ENCODE assay signal across 27 cellular contexts in genomic region chr3:167919590-167919989, GRCh38.
DNase-seq lines count a peak whose midpoint lies in the region; ATAC-seq, FAIRE-seq and TF ChIP-seq lines count a peak whose summit lies in the region.
"Had no signal": no experiment of that assay in that cellular context is flagged by ENCODE, and none has a peak within 500 bp of the region (broad histone marks: within the 10 kb centered on the region; RNA-seq: fewer than 3 reads in every experiment).

No MANE protein-coding gene starts in this region.

- FAIRE-seq in A549 (lab: Jason Lieb, UNC): no peak
- FAIRE-seq: A204.1, GM12878, GM12892, GM18507 had no signal

- no peak overlapping the region for H3K18ac ChIP-seq in trophoblast cell (ENCODE audit: low read length)

- no peak for TF ChIP-seq POLR2A in A549 (IDR thresholded peaks at IDR 0.05; ENCODE audit: low read length)

- H3K9me3 ChIP-seq in A549 (no peaks in the 10 kb centered on the region), Karpas-422 (ENCODE audit: low read length) (no peaks in the 10 kb centered on the region), HAP-1 (no peaks in the 10 kb centered on the region), GM23248 (ENCODE audit: low read depth) (no peaks in the 10 kb centered on the region), trophoblast cell (ENCODE audit: insufficient read depth, low read depth, low read length) (no peaks in the 10 kb centered on the region)
- H3K9me3 ChIP-seq: BLaER1 treated with 17β-estradiol and CSF1 and Interleukin-3, amounts not matched to agents 10 nM and 100 nM; Caco-2 had no signal

- H3K4me1 ChIP-seq in A549: no peaks in the 10 kb centered on the region
- no peaks in the 10 kb centered on the region; the same call in 1 of the 2 replicates for H3K4me1 ChIP-seq in GM23338 (ENCODE audit: insufficient read depth)
- H3K4me1 ChIP-seq in Karpas-422 (ENCODE audit: low read length): peaks cover 9% of the 10 kb centered on the region
- H3K4me1 ChIP-seq in HAP-1: no peaks in the 10 kb centered on the region
- H3K4me1 ChIP-seq in GM23248 (ENCODE audit: insufficient read depth): no peaks in the 10 kb centered on the region
- no peaks in the 10 kb centered on the region for H3K4me1 ChIP-seq in trophoblast cell (ENCODE audit: control insufficient read depth in 1 of 2, insufficient read depth in 2 of 2, low read length in 2 of 2)
- H3K4me1 ChIP-seq: Caco-2 had no signal

- TF ChIP-seq CTCF in A549 (IDR thresholded peaks at IDR 0.05) (no peak), GM23338 (conservative IDR thresholded peaks at IDR 0.05; ENCODE audit: low read depth in 2 of 2) (no peak), mesothelial cell of epicardium (IDR thresholded peaks at IDR 0.05; ENCODE audit: unreplicated experiment) (no peak)

- POLR2A ChIA-PET in A549 (lab: Yijun Ruan, JAX): no interaction called here

- ATAC-seq in A549 (no peak), GM23338 (no peak)
- ATAC-seq: CD8-positive, alpha-beta T cell; GM12878 had no signal

- no peaks in the 10 kb centered on the region for H3K79me1 ChIP-seq in trophoblast cell (ENCODE audit: low read length)

- H3K9me2 ChIP-seq in GM23338 (ENCODE audit: insufficient read depth) (peaks cover 3% of the 10 kb centered on the region; the same call in 1 of the 2 replicates), Karpas-422 (replicated peaks; ENCODE audit: insufficient read depth, low read length) (no peaks in the 10 kb centered on the region), GM23248 (ENCODE audit: insufficient read depth) (no peaks in the 10 kb centered on the region)

- H3K27me3 ChIP-seq in GM23338 (ENCODE audit: insufficient read depth) (no peaks in the 10 kb centered on the region), Karpas-422 (ENCODE audit: low read length) (no peaks in the 10 kb centered on the region), HAP-1 (ENCODE audit: low read depth) (0 out of 2 replicates have a peak, but pooled peaks cover 3% of the 10 kb centered on the region), GM23248 (replicated peaks; ENCODE audit: insufficient read depth) (peaks cover 9% of the 10 kb centered on the region; the same call in 1 of the 2 replicates), trophoblast cell (ENCODE audit: insufficient read depth, low read length) (no peaks in the 10 kb centered on the region)
- H3K27me3 ChIP-seq: BLaER1 treated with 17β-estradiol and CSF1 and Interleukin-3, amounts not matched to agents 10 nM and 100 nM had no signal

- no peak overlapping the region for H3K23ac ChIP-seq in trophoblast cell (ENCODE audit: low read length)

- H3K36me3 ChIP-seq in GM23338 (ENCODE audit: insufficient read depth): no peaks in the 10 kb centered on the region
- no peaks in the 10 kb centered on the region for H3K36me3 ChIP-seq in Karpas-422 (ENCODE audit: insufficient read depth, low read length)
- no peaks in the 10 kb centered on the region for H3K36me3 ChIP-seq in HAP-1 (replicated peaks)
- H3K36me3 ChIP-seq in GM23248 (ENCODE audit: low read depth): no peaks in the 10 kb centered on the region
- H3K36me3 ChIP-seq in trophoblast cell (ENCODE audit: control insufficient read depth in 1 of 2, insufficient read depth in 2 of 2, low read length in 2 of 2): no peaks in the 10 kb centered on the region
- H3K36me3 ChIP-seq: BLaER1 treated with 17β-estradiol and CSF1 and Interleukin-3, amounts not matched to agents 10 nM and 100 nM had no signal

- no peak overlapping the region for H4K12ac ChIP-seq in trophoblast cell (ENCODE audit: low read depth, low read length)

- H4K20me1 ChIP-seq in GM23338 (replicated peaks; ENCODE audit: insufficient read depth) (no peaks in the 10 kb centered on the region), Karpas-422 (ENCODE audit: insufficient read depth, low read depth, low read length) (no peaks in the 10 kb centered on the region), GM23248 (ENCODE audit: insufficient read depth) (no peaks in the 10 kb centered on the region)
- H4K20me1 ChIP-seq: BLaER1 treated with 17β-estradiol and CSF1 and Interleukin-3, amounts not matched to agents 10 nM and 100 nM had no signal

- no peak overlapping the region for H3K4ac ChIP-seq in trophoblast cell (ENCODE audit: low read depth, low read length)

- no peak overlapping the region for H4K8ac ChIP-seq in trophoblast cell (ENCODE audit: low read depth, low read length)

- H3K27ac Mint-ChIP-seq in GM23338 (no peak overlapping the region), mesothelial cell of epicardium (peak overlapping the region; percentile 90)
- H3K27ac Mint-ChIP-seq: B cell; CD4-positive, alpha-beta T cell; CD8-positive, alpha-beta T cell had no signal

- H3K9me3 Mint-ChIP-seq in GM23338 (no peaks in the 10 kb centered on the region; the same call in 2 of the 3 replicates), mesothelial cell of epicardium (no peaks in the 10 kb centered on the region)
- H3K9me3 Mint-ChIP-seq: CD4-positive, alpha-beta T cell; CD8-positive, alpha-beta T cell had no signal

- WGBS in A549 (ENCODE audit: missing lambda C conversion rate): 73% methylated on average over 1 of the region's 1 CpG
- WGBS in GM23248 (ENCODE audit: low coverage in 1 of 2, low lambda C conversion rate in 2 of 2, missing lambda C conversion rate in 2 of 2), 2 experiments: 82 to 93% methylated on average over 1 of the region's 1 CpG
- no CpG with 5 or more reads among the region's 1 CpG for WGBS in trophoblast cell (ENCODE audit: extremely low coverage, insufficient coverage, insufficient read length)

- no peak overlapping the region for H3K14ac ChIP-seq in trophoblast cell (ENCODE audit: low read length)

- H3K27ac ChIP-seq in A549 (no peak overlapping the region), GM23338 (ENCODE audit: low read depth) (no peak overlapping the region), Karpas-422 (ENCODE audit: low read length) (no peak overlapping the region), GM23248 (no peak overlapping the region), trophoblast cell (ENCODE audit: low read depth, low read length) (no peak overlapping the region)
- H3K27ac ChIP-seq: BLaER1 treated with 17β-estradiol and CSF1 and Interleukin-3, amounts not matched to agents 10 nM and 100 nM; C4-2B had no signal

- TF ChIP-seq RAD21 in A549 (conservative IDR thresholded peaks at IDR 0.05 in 1 of 2, IDR thresholded peaks at IDR 0.05 in 1 of 2): no peak

- H2AFZ ChIP-seq in GM23338 (peak overlapping the region; percentile 40; the same call in 1 of the 2 replicates), Karpas-422 (ENCODE audit: low read length) (no peak overlapping the region), GM23248 (no peak overlapping the region), trophoblast cell (ENCODE audit: insufficient read depth, low read length, poor library complexity) (no peak overlapping the region)

- H3K4me2 ChIP-seq in A549: no peak overlapping the region
- H3K4me2 ChIP-seq in GM23338: no peak overlapping the region
- peak overlapping the region; percentile 16 for H3K4me2 ChIP-seq in Karpas-422 (ENCODE audit: low read depth, low read length, poor library complexity, severe bottlenecking)
- H3K4me2 ChIP-seq in GM23248 (ENCODE audit: unreplicated experiment): no peak overlapping the region
- H3K4me2 ChIP-seq in trophoblast cell (ENCODE audit: low read length): no peak overlapping the region
- H3K4me2 ChIP-seq: BLaER1 treated with 17β-estradiol and CSF1 and Interleukin-3, amounts not matched to agents 10 nM and 100 nM had no signal

- H3K4me1 Mint-ChIP-seq in GM23338: peaks cover 17% of the 10 kb centered on the region; the same call in 2 of the 3 replicates
- H3K4me1 Mint-ChIP-seq in mesothelial cell of epicardium: peaks cover 48% of the 10 kb centered on the region
- H3K4me1 Mint-ChIP-seq: B cell had no signal

- no peak overlapping the region for H3K9ac ChIP-seq in Karpas-422 (ENCODE audit: low read length)
- no peak overlapping the region for H3K9ac ChIP-seq in GM23248
- H3K9ac ChIP-seq in trophoblast cell (ENCODE audit: low read length): no peak overlapping the region
- H3K9ac ChIP-seq: BLaER1 treated with 17β-estradiol and CSF1 and Interleukin-3, amounts not matched to agents 10 nM and 100 nM had no signal

- H3K4me3 Mint-ChIP-seq in GM23338 (no peak overlapping the region), mesothelial cell of epicardium (no peak overlapping the region)
- H3K4me3 Mint-ChIP-seq: B cell; CD4-positive, alpha-beta T cell; CD8-positive, alpha-beta T cell had no signal

- H2BK5ac ChIP-seq in trophoblast cell (ENCODE audit: low read depth, low read length, poor library complexity): no peak overlapping the region

- no peak overlapping the region for H3K4me3 ChIP-seq in A549
- H3K4me3 ChIP-seq in GM23338: no peak overlapping the region
- no peak overlapping the region for H3K4me3 ChIP-seq in Karpas-422 (ENCODE audit: low read length)
- H3K4me3 ChIP-seq in HAP-1: no peak overlapping the region
- no peak overlapping the region for H3K4me3 ChIP-seq in GM23248
- H3K4me3 ChIP-seq in trophoblast cell (ENCODE audit: low read depth, low read length): no peak overlapping the region
- H3K4me3 ChIP-seq: BLaER1 treated with 17β-estradiol and CSF1 and Interleukin-3, amounts not matched to agents 10 nM and 100 nM; GM12878 had no signal

- in situ Hi-C loops in HAP-1 (cut with MboI; ENCODE audit: low sequenced_read_pairs): no loop called here
- in situ Hi-C loops in GM23248 (cut with MboI): no loop called here

- no peaks in the 10 kb centered on the region for H3F3A ChIP-seq in GM23338 (replicated peaks; ENCODE audit: low read depth)
- H3F3A ChIP-seq in GM23248 (ENCODE audit: insufficient read depth): no peaks in the 10 kb centered on the region

- peaks cover 1% of the 10 kb centered on the region for H3K27me3 Mint-ChIP-seq in GM23338 (ENCODE audit: insufficient read depth, low read depth, poor library complexity)
- no peaks in the 10 kb centered on the region for H3K27me3 Mint-ChIP-seq in mesothelial cell of epicardium (ENCODE audit: low read depth)
- H3K27me3 Mint-ChIP-seq: B cell; CD4-positive, alpha-beta T cell had no signal

- no peak overlapping the region for H4K91ac ChIP-seq in trophoblast cell (ENCODE audit: low read depth, low read length)

- CTCF ChIA-PET in A549 (lab: Yijun Ruan, JAX): interaction anchor here (0.6 kb wide), 1 partner anchor 466 kb away, joined by 3 read pairs; no protein-coding TSS in a partner anchor

- H3K79me2 ChIP-seq in GM23338 (replicated peaks; ENCODE audit: insufficient read depth): no peaks in the 10 kb centered on the region
- H3K79me2 ChIP-seq in Karpas-422 (ENCODE audit: low read length): no peaks in the 10 kb centered on the region
- no peaks in the 10 kb centered on the region for H3K79me2 ChIP-seq in GM23248 (ENCODE audit: insufficient read depth)
- H3K79me2 ChIP-seq in trophoblast cell (ENCODE audit: control insufficient read depth, insufficient read depth, low read length, poor library complexity): no peaks in the 10 kb centered on the region

- no peak overlapping the region for H2AK5ac ChIP-seq in trophoblast cell (ENCODE audit: low read length)

- DNase-seq in A549 (ENCODE audit: low read depth in 1 of 2, low spot score in 1 of 2) (no peak), GM23338 (ENCODE audit: low spot score) (no peak), Karpas-422 (no peak), mesothelial cell of epicardium (ENCODE audit: low spot score in 2 of 2, unreplicated experiment in 2 of 2) (no peak), HAP-1 (ENCODE audit: low spot score in 2 of 2) (no peak), GM23248 (no peak), trophoblast cell (no peak)
- DNase-seq in effector CD8-positive, alpha-beta T cell (lab: John Stamatoyannopoulos, UW): no peak
- DNase-seq: 8988T; AML-193; Caco-2; Calu3; CD4-positive, alpha-beta T cell; CD8-positive, alpha-beta T cell; DMS153; DMS53; DMS79; DND-41; EL; GDM1 had no signal

- H3K36me3 Mint-ChIP-seq in GM23338 (ENCODE audit: low read depth) (no peaks in the 10 kb centered on the region), mesothelial cell of epicardium (no peaks in the 10 kb centered on the region)
- H3K36me3 Mint-ChIP-seq: CD8-positive, alpha-beta T cell had no signal

- H2BK120ac ChIP-seq in trophoblast cell (ENCODE audit: insufficient read depth, low read length, poor library complexity): no peak overlapping the region

- TF ChIP-seq EP300 in A549 (IDR thresholded peaks at IDR 0.05): no peak

- H2BK12ac ChIP-seq in trophoblast cell (ENCODE audit: low read length): no peak overlapping the region
